15 cellular contexts compared by ENCODE assay signal in the genomic region with DNA sequence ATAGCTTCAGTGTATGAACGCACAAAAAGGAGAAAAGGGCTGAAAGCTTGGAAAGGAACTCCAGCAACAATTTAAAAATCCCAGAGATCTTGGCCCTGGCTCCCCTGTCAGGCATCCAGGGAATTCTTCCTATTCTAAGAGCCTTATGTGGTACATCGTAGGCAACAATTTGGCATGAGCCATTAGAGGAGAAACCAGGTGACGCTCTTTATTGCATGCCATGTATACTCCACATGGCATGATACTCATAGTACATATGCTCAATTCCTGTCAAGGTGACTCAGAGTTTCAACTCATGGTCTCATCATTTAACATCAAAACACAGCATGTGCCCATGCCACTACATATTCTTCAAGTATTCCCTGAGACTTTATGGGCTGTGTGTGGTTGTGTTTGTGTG.
A peak's percentile ranks its signal among the peaks of the same experiment; 100 is the strongest.
DNase-seq lines count a peak whose midpoint lies in the region; ATAC-seq and TF ChIP-seq lines count a peak whose summit lies in the region.
"Had no signal": no experiment of that assay in that cellular context is flagged by ENCODE, and none has a peak within 500 bp of the region (broad histone marks: within the 10 kb centered on the region; RNA-seq: fewer than 3 reads in every experiment).

No MANE protein-coding gene starts in this region.

- no peaks in the 10 kb centered on the region for H3F3A ChIP-seq in smooth muscle cell (ENCODE audit: low read depth)

- H3K27ac ChIP-seq in right atrium auricular region, result peak overlapping the region in 1 of 2 donors; percentile 43
- no peak overlapping the region for H3K27ac ChIP-seq in right cardiac atrium (ENCODE audit: low read length)
- H3K27ac ChIP-seq in coronary artery, result peak overlapping the region in 1 of 2 donors; percentile 3
- peak overlapping the region; percentile 14 for H3K27ac ChIP-seq in muscle layer of colon (ENCODE audit: low read depth, low read length)
- no peak overlapping the region for H3K27ac ChIP-seq in aorta (ENCODE audit: low read depth in 1 of 2, low read length in 2 of 2)
- no peak overlapping the region for H3K27ac ChIP-seq in smooth muscle cell (ENCODE audit: low read depth)
- H3K27ac ChIP-seq in gastrocnemius medialis, result peak overlapping the region in 2 of 4 donors; percentile 52 to 68
- H3K27ac ChIP-seq: SK-N-MC, upper lobe of left lung had no signal

- no peaks in the 10 kb centered on the region for H4K20me1 ChIP-seq in smooth muscle cell (ENCODE audit: low read depth)

- no peaks in the 10 kb centered on the region for H3K79me2 ChIP-seq in smooth muscle cell (ENCODE audit: low read depth)

- intact Hi-C loops in right cardiac atrium (cut with DNase I) (no loop called here), aorta (cut with DNase I) (no loop called here), gastrocnemius medialis (cut with DNase I; ENCODE audit: low total_unique reads) (no loop called here)

- 92% methylated on average over 3 of the region's 3 CpGs for WGBS in right cardiac atrium
- 46 to 85% methylated on average over 3 of the region's 3 CpGs for WGBS in aorta, 2 donors
- WGBS in smooth muscle cell (ENCODE audit: low lambda C conversion rate), result 86% methylated on average over 3 of the region's 3 CpGs

- ATAC-seq in right cardiac atrium (no peak), aorta (ENCODE audit: low FRiP score) (peak; percentile 39), gastrocnemius medialis (no peak)
- ATAC-seq: activated CD4-positive, CD25-positive, alpha-beta regulatory T cell treated with anti-CD3 and anti-CD28 coated beads, Interleukin-2, amount 50 U/mL, for 24 hours; HepG2 had no signal

- no peak overlapping the region for H3K9ac ChIP-seq in muscle layer of colon (ENCODE audit: low read length)
- no peak overlapping the region for H3K9ac ChIP-seq in smooth muscle cell (ENCODE audit: low read depth)

- no peaks in the 10 kb centered on the region for H3K4me1 ChIP-seq in right atrium auricular region
- no peaks in the 10 kb centered on the region for H3K4me1 ChIP-seq in right cardiac atrium (ENCODE audit: control insufficient read depth, insufficient read depth, low read length)
- no peaks in the 10 kb centered on the region for H3K4me1 ChIP-seq in muscle layer of colon (ENCODE audit: insufficient read depth, low read length)
- no peaks in the 10 kb centered on the region for H3K4me1 ChIP-seq in aorta (ENCODE audit: control insufficient read depth in 1 of 2, insufficient read depth in 2 of 2, low read length in 2 of 2)
- no peaks in the 10 kb centered on the region for H3K4me1 ChIP-seq in smooth muscle cell (ENCODE audit: low read depth)
- no peaks in the 10 kb centered on the region for H3K4me1 ChIP-seq in gastrocnemius medialis

- TF ChIP-seq CTCF in right atrium auricular region (IDR thresholded peaks at IDR 0.05), result no peak
- TF ChIP-seq CTCF in coronary artery (IDR thresholded peaks at IDR 0.05), result no peak
- no peak for TF ChIP-seq CTCF in smooth muscle cell (IDR thresholded peaks at IDR 0.05; ENCODE audit: borderline replicate concordance, insufficient read depth, poor library complexity, severe bottlenecking)
- no peak for TF ChIP-seq CTCF in gastrocnemius medialis (IDR thresholded peaks at IDR 0.05 in 4 of 5, conservative IDR thresholded peaks at IDR 0.05 in 1 of 5)

- in situ Hi-C loops in gastrocnemius medialis (cut with MboI; ENCODE audit: low sequenced_read_pairs in 4 of 4), result no loop called here

- H3K27me3 ChIP-seq in right atrium auricular region (no peaks in the 10 kb centered on the region), right cardiac atrium (ENCODE audit: control insufficient read depth, insufficient read depth) (no peaks in the 10 kb centered on the region), muscle layer of colon (ENCODE audit: control insufficient read depth in 1 of 2, insufficient read depth in 2 of 2, low read length in 2 of 2) (no peaks in the 10 kb centered on the region), aorta (ENCODE audit: control insufficient read depth in 1 of 2, insufficient read depth in 2 of 2, low read length in 1 of 2) (no peaks in the 10 kb centered on the region), smooth muscle cell (ENCODE audit: low read depth) (no peaks in the 10 kb centered on the region), gastrocnemius medialis (no peaks in the 10 kb centered on the region)
- H3K27me3 ChIP-seq: MG63, upper lobe of left lung had no signal

- no peak for TF ChIP-seq POLR2A in gastrocnemius medialis (IDR thresholded peaks at IDR 0.05)

- DNase-seq in right atrium auricular region (ENCODE audit: low spot score), result no peak
- DNase-seq in right cardiac atrium, result no peak
- DNase-seq in coronary artery (ENCODE audit: low spot score), result no peak
- DNase-seq in aorta, result no peak
- no peak for DNase-seq in smooth muscle cell (lab: John Stamatoyannopoulos, UW; ENCODE audit: unreplicated experiment)
- DNase-seq in NCI-H2171 (lab: John Stamatoyannopoulos, UW), result no peak
- DNase-seq in gastrocnemius medialis, result no peak
- DNase-seq: 8988T, MG63, T1000 had no signal

- H3K36me3 ChIP-seq in right atrium auricular region (no peaks in the 10 kb centered on the region), muscle layer of colon (ENCODE audit: insufficient read depth, low read length) (no peaks in the 10 kb centered on the region), aorta (ENCODE audit: control insufficient read depth in 1 of 2, insufficient read depth in 2 of 2, low read length in 1 of 2) (no peaks in the 10 kb centered on the region), smooth muscle cell (ENCODE audit: low read depth) (no peaks in the 10 kb centered on the region), gastrocnemius medialis (no peaks in the 10 kb centered on the region)
- H3K36me3 ChIP-seq: MG63, upper lobe of left lung had no signal

- H3K4me3 ChIP-seq in right atrium auricular region (peak overlapping the region; percentile 14 to 26), right cardiac atrium (ENCODE audit: low read length) (no peak overlapping the region), coronary artery (peak overlapping the region; percentile 48), muscle layer of colon (ENCODE audit: low read depth in 1 of 2, low read length in 2 of 2) (peak overlapping the region in 1 of 2 donors; percentile 51), aorta (ENCODE audit: low read length in 2 of 2) (no peak overlapping the region), smooth muscle cell (no peak overlapping the region), gastrocnemius medialis (peak overlapping the region in 2 of 4 donors; percentile 39 to 45)
- H3K4me3 ChIP-seq: MG63, SK-N-MC had no signal

- no peak overlapping the region for H3K4me2 ChIP-seq in smooth muscle cell

- H3K9me3 ChIP-seq in right atrium auricular region, result no peaks in the 10 kb centered on the region
- H3K9me3 ChIP-seq in right cardiac atrium (ENCODE audit: control insufficient read depth, low read length), result no peaks in the 10 kb centered on the region
- H3K9me3 ChIP-seq in muscle layer of colon (ENCODE audit: low read length), result no peaks in the 10 kb centered on the region
- no peaks in the 10 kb centered on the region for H3K9me3 ChIP-seq in aorta (ENCODE audit: control insufficient read depth, low read length)
- no peaks in the 10 kb centered on the region for H3K9me3 ChIP-seq in smooth muscle cell (replicated peaks; ENCODE audit: low read depth)
- H3K9me3 ChIP-seq in gastrocnemius medialis, result no peaks in the 10 kb centered on the region
- H3K9me3 ChIP-seq: MG63 had no signal

- H2AFZ ChIP-seq in smooth muscle cell (ENCODE audit: low read depth), result no peak overlapping the region

Comparison
In these comparisons a context has a peak if more than half of its experiments do, and no peak if none do; other contexts are left out.
1. H3K4me3 ChIP-seq: peak in right atrium auricular region (2 of 2) and coronary artery (single experiment); none in right cardiac atrium (single experiment), aorta (0 of 2) and smooth muscle cell (single experiment).